Comparison of ENCODE assay signal across 10 cellular contexts in genomic region chr3:9380014-9380413, GRCh38.
"Had no signal": no experiment of that assay in that cellular context is flagged by ENCODE, and none has a peak within 500 bp of the region (broad histone marks: within the 10 kb centered on the region; RNA-seq: fewer than 3 reads in every experiment).

No MANE protein-coding gene starts in this region.

- H3K27ac Mint-ChIP-seq: T-helper 2 cell treated with Interferon-gamma antibody and Interleukin-4, amounts not matched to agents 5 μg/mL and 100 μg/mL, for 36 hours had no signal

- H3K27me3 ChIP-seq: heart left ventricle, right atrium auricular region, thyroid gland, uterus had no signal

- DNase-seq: activated CD4-positive, CD25-positive, alpha-beta regulatory T cell treated with anti-CD3 and anti-CD28 coated beads, Interleukin-2, amount 50 U/mL, for 72 hours; activated gamma-delta T cell treated with Interleukin-2 at 50 U/mL for 16 hours; foreskin melanocyte; heart left ventricle; posterior cingulate gyrus; thyroid gland; uterus had no signal

- H3K4me3 ChIP-seq: heart left ventricle, right atrium auricular region, smooth muscle cell, thyroid gland, uterus had no signal

- H3K36me3 ChIP-seq: uterus had no signal

- H3K27ac ChIP-seq: right atrium auricular region, thyroid gland, uterus had no signal

- H3K9me3 ChIP-seq: heart left ventricle, right atrium auricular region, thyroid gland, uterus had no signal

- H3K4me3 Mint-ChIP-seq: T-helper 2 cell treated with Interferon-gamma antibody and Interleukin-4, amounts not matched to agents 5 μg/mL and 100 μg/mL, for 36 hours had no signal

- H3K4me1 ChIP-seq: right atrium auricular region, thyroid gland, uterus had no signal

- H3K9me3 Mint-ChIP-seq: T-helper 2 cell treated with Interferon-gamma antibody and Interleukin-4, amounts not matched to agents 5 μg/mL and 100 μg/mL, for 36 hours had no signal
